1 cellular context compared by ENCODE assay signal in the genomic region with DNA sequence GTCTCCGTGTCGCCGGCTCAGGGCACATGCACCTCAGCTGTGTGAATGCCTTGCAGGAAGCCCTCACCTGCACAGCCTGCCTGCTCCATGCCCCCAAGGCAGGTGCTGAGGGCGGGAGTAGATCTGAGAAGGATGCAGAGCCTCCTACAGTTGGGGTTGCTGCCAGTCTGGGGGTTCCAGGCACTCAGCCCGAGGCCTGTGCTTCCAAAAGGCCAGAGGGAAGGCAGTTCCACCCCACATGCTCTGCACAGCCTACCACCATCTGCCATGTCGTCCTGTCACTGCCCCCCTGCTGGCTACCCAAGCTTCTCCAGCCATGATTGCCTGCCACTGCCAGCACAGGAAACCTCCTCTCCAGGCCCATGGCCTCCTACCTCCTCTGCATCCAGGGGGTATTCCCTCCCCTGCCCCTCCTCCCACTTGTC.
A peak's percentile ranks its signal among the peaks of the same experiment; 100 is the strongest.
TF ChIP-seq lines count a peak whose summit lies in the region.

No MANE protein-coding gene starts in this region.

TF ChIP-seq in HepG2, 621 proteins besides CTCF, POLR2A, EP300 and RAD21:
- TF ChIP-seq RAD51 (IDR thresholded peaks at IDR 0.05; ENCODE audit: borderline replicate concordance) (no peak), JARID2 (CRISPR knock-in tag; IDR thresholded peaks at IDR 0.05; ENCODE audit: insufficient replicate concordance) (no peak), ZNF768 (CRISPR knock-in tag; IDR thresholded peaks at IDR 0.05) (0 out of 2 replicates have a peak, but pooled peaks have one; percentile 45), ZNF329 (CRISPR knock-in tag; IDR thresholded peaks at IDR 0.05; ENCODE audit: low read depth) (no peak), ZNF333 (CRISPR knock-in tag; IDR thresholded peaks at IDR 0.05; ENCODE audit: borderline replicate concordance) (no peak), ZNF331 (CRISPR knock-in tag; IDR thresholded peaks at IDR 0.05) (no peak), ESRRA (CRISPR knock-in tag; IDR thresholded peaks at IDR 0.05; ENCODE audit: low read depth) (no peak), PLRG1 (conservative IDR thresholded peaks at IDR 0.05) (no peak), AGO2 (optimal IDR thresholded peaks at IDR 0.05; ENCODE audit: low read depth, low read length) (peak; percentile 28), ZBTB21 (CRISPR knock-in tag; IDR thresholded peaks at IDR 0.05) (no peak), REL (CRISPR knock-in tag; conservative IDR thresholded peaks at IDR 0.05) (0 out of 2 replicates have a peak, but pooled peaks have one; percentile 31), ZNF256 (CRISPR knock-in tag; conservative IDR thresholded peaks at IDR 0.05) (no peak)
